30 cellular contexts compared by ENCODE assay signal in genomic region chr21:31255036-31255435, GRCh38.
"Had no signal": no experiment of that assay in that cellular context is flagged by ENCODE, and none has a peak within 500 bp of the region (broad histone marks: within the 10 kb centered on the region; RNA-seq: fewer than 3 reads in every experiment).

No MANE protein-coding gene starts in this region.

- H3K9me3 ChIP-seq: adrenal gland, body of pancreas, heart left ventricle had no signal

- H3K27ac Mint-ChIP-seq: activated CD4-positive, alpha-beta memory T cell treated with anti-CD3 and anti-CD28 coated beads for 36 hours; activated CD4-positive, alpha-beta T cell treated with anti-CD3 and anti-CD28 coated beads for 36 hours; activated CD4-positive, alpha-beta T cell treated with anti-CD3 and anti-CD28 coated beads, Interleukin-2, amount 10 ng/mL, durations not matched to agents 24 days and 14 days; activated CD8-positive, alpha-beta memory T cell treated with anti-CD3 and anti-CD28 coated beads, Interleukin-2, amount 10 ng/mL, durations not matched to agents 7 days and 5 days; activated CD8-positive, alpha-beta T cell treated with anti-CD3 and anti-CD28 coated beads, Interleukin-2, amount 10 ng/mL, durations not matched to agents 7 days and 5 days; activated naive CD4-positive, alpha-beta T cell treated with anti-CD3 and anti-CD28 coated beads for 36 hours; activated naive CD4-positive, alpha-beta T cell treated with anti-CD3 and anti-CD28 coated beads, Interleukin-2, amount 50 U/mL, for 24 hours; activated naive CD8-positive, alpha-beta T cell treated with anti-CD3 and anti-CD28 coated beads for 36 hours; activated naive CD8-positive, alpha-beta T cell treated with anti-CD3 and anti-CD28 coated beads, Interleukin-2, amount 50 U/mL, for 24 hours; activated T-helper 1 cell treated with anti-CD3 and anti-CD28 coated beads, Interleukin-12 subunit alpha, Interleukin-12 subunit beta, Interleukin-2, Interleukin-4 antibody, amounts not matched to agents 30 ng/mL and 10 ng/mL and 1 ng/mL, durations not matched to agents 14 hours and 24 hours and 36 hours; activated T-helper 2 cell treated with anti-CD3 and anti-CD28 coated beads, Interferon-gamma antibody, Interleukin-2, Interleukin-4, amounts not matched to agents 10 μg/mL and 5 μg/mL and 100 μg/mL, durations not matched to agents 14 hours and 24 hours and 36 hours; effector memory CD8-positive, alpha-beta T cell had no signal

- H3K27me3 ChIP-seq: adrenal gland, body of pancreas, heart left ventricle had no signal

- DNase-seq: activated CD4-positive, alpha-beta memory T cell treated with anti-CD3 and anti-CD28 coated beads for 36 hours; activated CD4-positive, alpha-beta T cell treated with anti-CD3 and anti-CD28 coated beads for 36 hours; activated CD4-positive, alpha-beta T cell treated with anti-CD3 and anti-CD28 coated beads, Interleukin-2, amount 10 ng/mL, durations not matched to agents 24 days and 14 days; activated CD4-positive, CD25-positive, alpha-beta regulatory T cell; activated CD4-positive, CD25-positive, alpha-beta regulatory T cell treated with anti-CD3 and anti-CD28 coated beads, Interleukin-2, amount 50 U/mL, for 72 hours; activated CD8-positive, alpha-beta memory T cell treated with anti-CD3 and anti-CD28 coated beads, Interleukin-2, amount 10 ng/mL, durations not matched to agents 7 days and 5 days; activated CD8-positive, alpha-beta memory T cell treated with anti-CD3 and anti-CD28 coated beads, Interleukin-2, amount 50 U/mL, for 4 hours; activated CD8-positive, alpha-beta T cell treated with anti-CD3 and anti-CD28 coated beads, Interleukin-2, amount 10 ng/mL, durations not matched to agents 7 days and 5 days; activated effector memory CD4-positive, alpha-beta T cell treated with anti-CD3 and anti-CD28 coated beads, Interleukin-2, amount 50 U/mL, for 16 hours; activated naive CD4-positive, alpha-beta T cell treated with anti-CD3 and anti-CD28 coated beads for 36 hours; activated naive CD8-positive, alpha-beta T cell treated with anti-CD3 and anti-CD28 coated beads for 36 hours; activated naive CD8-positive, alpha-beta T cell treated with anti-CD3 and anti-CD28 coated beads, Interleukin-2, amount 50 U/mL, for 24 hours; activated T-cell treated with anti-CD3 and anti-CD28 coated beads, Interleukin-2, amount 50 U/mL, for 1 hour; activated T-cell treated with anti-CD3 and anti-CD28 coated beads, Interleukin-2, amount 50 U/mL, for 48 hours; adrenal gland; amygdala; aorta; body of pancreas; cortex of kidney; dermis blood vessel endothelial cell; effector CD4-positive, alpha-beta T cell; effector memory CD8-positive, alpha-beta T cell; foreskin fibroblast; glutamatergic neuron; heart left ventricle; T-helper 2 cell had no signal

- H3K4me3 Mint-ChIP-seq: activated CD4-positive, alpha-beta memory T cell treated with anti-CD3 and anti-CD28 coated beads for 36 hours; activated CD4-positive, alpha-beta T cell treated with anti-CD3 and anti-CD28 coated beads for 36 hours; activated CD4-positive, alpha-beta T cell treated with anti-CD3 and anti-CD28 coated beads, Interleukin-2, amount 10 ng/mL, durations not matched to agents 24 days and 14 days; activated CD8-positive, alpha-beta memory T cell treated with anti-CD3 and anti-CD28 coated beads, Interleukin-2, amount 10 ng/mL, durations not matched to agents 7 days and 5 days; activated CD8-positive, alpha-beta T cell treated with anti-CD3 and anti-CD28 coated beads, Interleukin-2, amount 10 ng/mL, durations not matched to agents 7 days and 5 days; activated naive CD4-positive, alpha-beta T cell treated with anti-CD3 and anti-CD28 coated beads for 36 hours; activated naive CD4-positive, alpha-beta T cell treated with anti-CD3 and anti-CD28 coated beads, Interleukin-2, amount 50 U/mL, for 24 hours; activated naive CD8-positive, alpha-beta T cell treated with anti-CD3 and anti-CD28 coated beads for 36 hours; activated naive CD8-positive, alpha-beta T cell treated with anti-CD3 and anti-CD28 coated beads, Interleukin-2, amount 50 U/mL, for 24 hours; activated T-helper 1 cell treated with anti-CD3 and anti-CD28 coated beads, Interleukin-12 subunit alpha, Interleukin-12 subunit beta, Interleukin-2, Interleukin-4 antibody, amounts not matched to agents 30 ng/mL and 10 ng/mL and 1 ng/mL, durations not matched to agents 14 hours and 24 hours and 36 hours; effector memory CD8-positive, alpha-beta T cell had no signal

- H3K4me1 ChIP-seq: adrenal gland, body of pancreas, heart left ventricle had no signal

- H3K27ac ChIP-seq: adrenal gland, body of pancreas, epithelial cell of prostate, heart left ventricle had no signal

- H3K36me3 ChIP-seq: adrenal gland, heart left ventricle had no signal

- H3K4me3 ChIP-seq: adrenal gland, body of pancreas, heart left ventricle had no signal

- H3K36me3 Mint-ChIP-seq: activated CD8-positive, alpha-beta memory T cell treated with anti-CD3 and anti-CD28 coated beads, Interleukin-2, amount 10 ng/mL, durations not matched to agents 7 days and 5 days; activated naive CD8-positive, alpha-beta T cell treated with anti-CD3 and anti-CD28 coated beads for 36 hours had no signal

- H3K4me1 Mint-ChIP-seq: activated CD4-positive, alpha-beta T cell treated with anti-CD3 and anti-CD28 coated beads for 36 hours; activated CD8-positive, alpha-beta memory T cell treated with anti-CD3 and anti-CD28 coated beads, Interleukin-2, amount 10 ng/mL, durations not matched to agents 7 days and 5 days; activated naive CD4-positive, alpha-beta T cell treated with anti-CD3 and anti-CD28 coated beads, Interleukin-2, amount 50 U/mL, for 24 hours; activated naive CD8-positive, alpha-beta T cell treated with anti-CD3 and anti-CD28 coated beads for 36 hours; activated naive CD8-positive, alpha-beta T cell treated with anti-CD3 and anti-CD28 coated beads, Interleukin-2, amount 50 U/mL, for 24 hours had no signal

- H3K9me3 Mint-ChIP-seq: activated CD4-positive, alpha-beta memory T cell treated with anti-CD3 and anti-CD28 coated beads for 36 hours; activated CD4-positive, alpha-beta T cell treated with anti-CD3 and anti-CD28 coated beads, Interleukin-2, amount 10 ng/mL, durations not matched to agents 24 days and 14 days; activated naive CD4-positive, alpha-beta T cell treated with anti-CD3 and anti-CD28 coated beads for 36 hours; activated naive CD4-positive, alpha-beta T cell treated with anti-CD3 and anti-CD28 coated beads, Interleukin-2, amount 50 U/mL, for 24 hours; activated naive CD8-positive, alpha-beta T cell treated with anti-CD3 and anti-CD28 coated beads for 36 hours; activated naive CD8-positive, alpha-beta T cell treated with anti-CD3 and anti-CD28 coated beads, Interleukin-2, amount 50 U/mL, for 24 hours; activated T-helper 1 cell treated with anti-CD3 and anti-CD28 coated beads, Interleukin-12 subunit alpha, Interleukin-12 subunit beta, Interleukin-2, Interleukin-4 antibody, amounts not matched to agents 30 ng/mL and 10 ng/mL and 1 ng/mL, durations not matched to agents 14 hours and 24 hours and 36 hours; activated T-helper 2 cell treated with anti-CD3 and anti-CD28 coated beads, Interferon-gamma antibody, Interleukin-2, Interleukin-4, amounts not matched to agents 10 μg/mL and 5 μg/mL and 100 μg/mL, durations not matched to agents 14 hours and 24 hours and 36 hours; effector memory CD8-positive, alpha-beta T cell had no signal

- H3K27me3 Mint-ChIP-seq: activated CD4-positive, alpha-beta memory T cell treated with anti-CD3 and anti-CD28 coated beads for 36 hours; activated CD4-positive, alpha-beta T cell treated with anti-CD3 and anti-CD28 coated beads for 36 hours; activated CD4-positive, alpha-beta T cell treated with anti-CD3 and anti-CD28 coated beads, Interleukin-2, amount 10 ng/mL, durations not matched to agents 24 days and 14 days; activated CD8-positive, alpha-beta memory T cell treated with anti-CD3 and anti-CD28 coated beads, Interleukin-2, amount 10 ng/mL, durations not matched to agents 7 days and 5 days; activated naive CD4-positive, alpha-beta T cell treated with anti-CD3 and anti-CD28 coated beads, Interleukin-2, amount 50 U/mL, for 24 hours; activated naive CD8-positive, alpha-beta T cell treated with anti-CD3 and anti-CD28 coated beads for 36 hours; activated naive CD8-positive, alpha-beta T cell treated with anti-CD3 and anti-CD28 coated beads, Interleukin-2, amount 50 U/mL, for 24 hours had no signal
